In genomic region chr13:46487748-46488147, GRCh38 we compare ENCODE assay signal across 34 cellular contexts.
"Had no signal": no experiment of that assay in that cellular context is flagged by ENCODE, and none has a peak within 500 bp of the region (broad histone marks: within the 10 kb centered on the region; RNA-seq: fewer than 3 reads in every experiment).

No MANE protein-coding gene starts in this region.

- H3K27me3 Mint-ChIP-seq: activated naive CD4-positive, alpha-beta T cell treated with anti-CD3 and anti-CD28 coated beads, Interleukin-2, amount 50 U/mL, for 24 hours; activated naive CD8-positive, alpha-beta T cell treated with anti-CD3 and anti-CD28 coated beads, Interleukin-2, amount 50 U/mL, for 24 hours; stimulated activated naive CD8-positive, alpha-beta T cell treated with anti-CD3 and anti-CD28 coated beads, Interleukin-15, Interleukin-2, amounts not matched to agents 100 ng/mL and 50 ng/mL, for 24 hours had no signal

- H3K4me3 Mint-ChIP-seq: activated naive CD4-positive, alpha-beta T cell treated with anti-CD3 and anti-CD28 coated beads, Interleukin-2, amount 50 U/mL, for 24 hours; activated naive CD8-positive, alpha-beta T cell treated with anti-CD3 and anti-CD28 coated beads, Interleukin-2, amount 50 U/mL, for 24 hours; activated T-helper 1 cell treated with anti-CD3 and anti-CD28 coated beads, Interleukin-12 subunit alpha, Interleukin-12 subunit beta, Interleukin-2, Interleukin-4 antibody, amounts not matched to agents 30 ng/mL and 10 ng/mL and 1 ng/mL, durations not matched to agents 14 hours and 24 hours and 36 hours; naive thymus-derived CD8-positive, alpha-beta T cell; neural crest cell; stimulated activated effector memory CD8-positive, alpha-beta T cell treated with anti-CD3 and anti-CD28 coated beads, Interleukin-12 subunit alpha, Interleukin-12 subunit beta, amount 100 ng/mL, for 72 hours; stimulated activated naive CD8-positive, alpha-beta T cell treated with anti-CD3 and anti-CD28 coated beads, Interleukin-15, Interleukin-2, amounts not matched to agents 100 ng/mL and 50 ng/mL, for 24 hours; type B pancreatic cell had no signal

- H3K27me3 ChIP-seq: breast epithelium, esophagus muscularis mucosa, left lung, pancreas, sigmoid colon, uterus had no signal

- H3K27ac Mint-ChIP-seq: activated naive CD4-positive, alpha-beta T cell treated with anti-CD3 and anti-CD28 coated beads, Interleukin-2, amount 50 U/mL, for 24 hours; activated naive CD8-positive, alpha-beta T cell treated with anti-CD3 and anti-CD28 coated beads, Interleukin-2, amount 50 U/mL, for 24 hours; activated T-helper 1 cell treated with anti-CD3 and anti-CD28 coated beads, Interleukin-12 subunit alpha, Interleukin-12 subunit beta, Interleukin-2, Interleukin-4 antibody, amounts not matched to agents 30 ng/mL and 10 ng/mL and 1 ng/mL, durations not matched to agents 14 hours and 24 hours and 36 hours; naive thymus-derived CD8-positive, alpha-beta T cell; stimulated activated effector memory CD8-positive, alpha-beta T cell treated with anti-CD3 and anti-CD28 coated beads, Interleukin-12 subunit alpha, Interleukin-12 subunit beta, amount 100 ng/mL, for 72 hours; stimulated activated naive CD8-positive, alpha-beta T cell treated with anti-CD3 and anti-CD28 coated beads, Interleukin-15, Interleukin-2, amounts not matched to agents 100 ng/mL and 50 ng/mL, for 24 hours; type B pancreatic cell had no signal

- H3K9me3 ChIP-seq: pancreas, prostate gland had no signal

- H3K27ac ChIP-seq: breast epithelium, esophagus muscularis mucosa, foreskin keratinocyte, heart right ventricle, left lung, lower lobe of right lung, pancreas, prostate gland, sigmoid colon, uterus had no signal

- DNase-seq: activated CD4-positive, alpha-beta T cell treated with anti-CD3 and anti-CD28 coated beads for 4 hours; activated CD4-positive, alpha-beta T cell treated with anti-CD3 and anti-CD28 coated beads, Interleukin-2, amount 50 U/mL, for 4 hours; activated CD8-positive, alpha-beta memory T cell treated with anti-CD3 and anti-CD28 coated beads for 24 hours; activated CD8-positive, alpha-beta memory T cell treated with anti-CD3 and anti-CD28 coated beads, Interleukin-2, amount 50 U/mL, for 4 hours; activated naive CD8-positive, alpha-beta T cell treated with anti-CD3 and anti-CD28 coated beads, Interleukin-2, amount 50 U/mL, for 24 hours; activated T-cell treated with anti-CD3 and anti-CD28 coated beads, Interleukin-2, amount 50 U/mL, for 1 hour; amygdala; central memory CD4-positive, alpha-beta T cell; dermis blood vessel endothelial cell; effector CD4-positive, alpha-beta T cell; foreskin keratinocyte; heart right ventricle; kidney glomerular epithelial cell; left lung; lower lobe of right lung; mesenchymal stem cell; naive thymus-derived CD8-positive, alpha-beta T cell; nucleus accumbens; pancreas; retina; sigmoid colon; small intestine; stimulated activated CD4-positive, alpha-beta T cell treated with anti-CD3 and anti-CD28 coated beads, Interleukin-4, amount 100 ng/mL, for 24 hours; uterus had no signal

- H3K36me3 ChIP-seq: breast epithelium, esophagus muscularis mucosa, heart right ventricle, left lung, lower lobe of right lung, pancreas, prostate gland, sigmoid colon, thoracic aorta, uterus had no signal

- H3K4me1 Mint-ChIP-seq: activated naive CD4-positive, alpha-beta T cell treated with anti-CD3 and anti-CD28 coated beads, Interleukin-2, amount 50 U/mL, for 24 hours; activated naive CD8-positive, alpha-beta T cell treated with anti-CD3 and anti-CD28 coated beads, Interleukin-2, amount 50 U/mL, for 24 hours; naive thymus-derived CD8-positive, alpha-beta T cell; stimulated activated effector memory CD8-positive, alpha-beta T cell treated with anti-CD3 and anti-CD28 coated beads, Interleukin-12 subunit alpha, Interleukin-12 subunit beta, amount 100 ng/mL, for 72 hours had no signal

- H3K4me1 ChIP-seq: breast epithelium, foreskin keratinocyte, lower lobe of right lung, pancreas, prostate gland, sigmoid colon, uterus had no signal

- H3K36me3 Mint-ChIP-seq: activated naive CD4-positive, alpha-beta T cell treated with anti-CD3 and anti-CD28 coated beads, Interleukin-2, amount 50 U/mL, for 24 hours; stimulated activated effector memory CD8-positive, alpha-beta T cell treated with anti-CD3 and anti-CD28 coated beads, Interleukin-12 subunit alpha, Interleukin-12 subunit beta, amount 100 ng/mL, for 72 hours; type B pancreatic cell had no signal

- H3K4me3 ChIP-seq: breast epithelium, esophagus muscularis mucosa, heart right ventricle, left lung, lower lobe of right lung, pancreas, prostate gland, sigmoid colon, thoracic aorta, uterus had no signal

- ATAC-seq: activated naive CD8-positive, alpha-beta T cell treated with anti-CD3 and anti-CD28 coated beads, Interleukin-2, amount 50 U/mL, for 24 hours; foreskin keratinocyte; heart right ventricle; left lung; lower lobe of right lung; naive thymus-derived CD8-positive, alpha-beta T cell; pancreas; stimulated activated effector memory CD8-positive, alpha-beta T cell treated with anti-CD3 and anti-CD28 coated beads, Interleukin-12 subunit alpha, Interleukin-12 subunit beta, amount 100 ng/mL, for 72 hours had no signal

- FAIRE-seq: pancreas, small intestine had no signal
